ENCODE assay signal across 8 cellular contexts in the genomic region with DNA sequence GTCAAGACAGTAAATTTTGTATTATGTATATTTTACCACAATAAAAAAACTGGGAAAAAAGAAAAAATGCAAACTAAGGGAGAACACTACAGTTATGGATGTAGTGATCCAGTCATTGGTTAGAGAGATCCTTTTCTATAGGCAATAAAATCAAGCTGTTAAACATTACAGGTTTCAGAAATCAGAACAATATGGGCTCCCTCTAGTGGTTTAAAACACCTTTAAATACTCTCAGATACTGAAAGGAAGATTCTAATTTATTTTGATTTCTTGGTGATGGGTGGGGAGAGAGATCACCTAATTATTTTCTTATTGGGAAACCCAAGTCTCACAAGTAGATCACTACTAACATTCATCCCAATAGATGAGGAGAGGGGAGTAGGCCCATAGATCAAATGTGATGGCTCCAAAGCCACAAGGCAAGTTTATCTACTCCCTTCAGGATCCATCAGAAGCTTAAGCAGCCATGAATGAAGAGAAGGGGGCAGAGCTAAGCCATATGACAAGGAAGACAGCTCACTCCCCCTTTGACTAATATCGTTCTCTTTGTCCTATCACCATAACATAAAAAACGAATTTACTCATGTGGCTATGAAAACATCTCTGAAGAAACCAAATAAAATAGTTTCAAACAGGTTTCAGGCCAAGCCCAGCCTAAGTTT.
DNase-seq lines count a peak whose midpoint lies in the region; ATAC-seq and TF ChIP-seq lines count a peak whose summit lies in the region.

No MANE protein-coding gene starts in this region.

- H3F3A ChIP-seq in GM23338 (replicated peaks; ENCODE audit: low read depth): no peaks in the 10 kb centered on the region

- peak; percentile 68 for ATAC-seq in GM23338
- peak; percentile 23 for ATAC-seq in esophagus mucosa
- ATAC-seq in activated naive CD4-positive, alpha-beta T cell treated with anti-CD3 and anti-CD28 coated beads, Interleukin-2, amount 50 U/mL, for 72 hours: no peak
- no peak for ATAC-seq in HG03139 (IDR thresholded peaks at IDR 0.05; ENCODE audit: unreplicated experiment)

- no peak overlapping the region for H3K4me2 ChIP-seq in GM23338

- H3K27me3 ChIP-seq in GM23338 (ENCODE audit: insufficient read depth): no peaks in the 10 kb centered on the region

- H3K36me3 Mint-ChIP-seq in GM23338 (ENCODE audit: low read depth): no peaks in the 10 kb centered on the region
- peaks cover 0 to 5% of the 10 kb centered on the region in 2 donors for H3K36me3 Mint-ChIP-seq in activated naive CD4-positive, alpha-beta T cell treated with anti-CD3 and anti-CD28 coated beads, Interleukin-2, amount 50 U/mL, for 72 hours

- no peaks in the 10 kb centered on the region for H3K9me2 ChIP-seq in GM23338 (ENCODE audit: insufficient read depth)

- H3K9me3 Mint-ChIP-seq in GM23338: no peaks in the 10 kb centered on the region
- H3K9me3 Mint-ChIP-seq in activated naive CD4-positive, alpha-beta T cell treated with anti-CD3 and anti-CD28 coated beads, Interleukin-2, amount 50 U/mL, for 72 hours: no peaks in the 10 kb centered on the region

- H3K4me3 ChIP-seq in AG10803 (ENCODE audit: low read length) (no peak overlapping the region), GM23338 (no peak overlapping the region), retinal pigment epithelial cell (ENCODE audit: low read length) (no peak overlapping the region)

- peaks cover 5% of the 10 kb centered on the region for H3K27me3 Mint-ChIP-seq in GM23338 (ENCODE audit: insufficient read depth, low read depth, poor library complexity)

- no peaks in the 10 kb centered on the region for H3K4me1 ChIP-seq in GM23338 (ENCODE audit: insufficient read depth)

- H2AFZ ChIP-seq in GM23338: no peak overlapping the region

- H4K20me1 ChIP-seq in GM23338 (replicated peaks; ENCODE audit: insufficient read depth): no peaks in the 10 kb centered on the region; the same call in 1 of the 2 replicates

- peaks cover 12% of the 10 kb centered on the region for H3K4me1 Mint-ChIP-seq in GM23338

- peak; percentile 29 for DNase-seq in AG10803 (ENCODE audit: low read depth)
- peak; percentile 75 for DNase-seq in GM23338 (ENCODE audit: low spot score)
- DNase-seq in RPMI7951 (ENCODE audit: low read depth): peak; percentile 35
- no peak for DNase-seq in retinal pigment epithelial cell (ENCODE audit: low read depth)
- no peak for DNase-seq in activated naive CD4-positive, alpha-beta T cell treated with anti-CD3 and anti-CD28 coated beads, Interleukin-2, amount 50 U/mL, for 72 hours (ENCODE audit: low spot score in 2 of 2)
- no peak for DNase-seq in KG1 (lab: John Stamatoyannopoulos, UW)

- no peak overlapping the region for H3K27ac ChIP-seq in GM23338 (ENCODE audit: low read depth)

- no peaks in the 10 kb centered on the region for H3K36me3 ChIP-seq in GM23338 (ENCODE audit: insufficient read depth)

- H3K79me2 ChIP-seq in GM23338 (replicated peaks; ENCODE audit: insufficient read depth): no peaks in the 10 kb centered on the region

- peak; percentile 54 for TF ChIP-seq CTCF in AG10803 (conservative IDR thresholded peaks at IDR 0.05; ENCODE audit: low read length)
- TF ChIP-seq CTCF in GM23338 (conservative IDR thresholded peaks at IDR 0.05; ENCODE audit: low read depth in 2 of 2): peak in 1 of 2 experiments; percentile 78
- TF ChIP-seq CTCF in retinal pigment epithelial cell (conservative IDR thresholded peaks at IDR 0.05; ENCODE audit: low read depth, low read length): peak; percentile 44

- no peak overlapping the region for H3K27ac Mint-ChIP-seq in GM23338
- H3K27ac Mint-ChIP-seq in activated naive CD4-positive, alpha-beta T cell treated with anti-CD3 and anti-CD28 coated beads, Interleukin-2, amount 50 U/mL, for 72 hours: no peak overlapping the region

- no peak overlapping the region for H3K4me3 Mint-ChIP-seq in GM23338

TF ChIP-seq in GM23338, 12 proteins besides CTCF, POLR2A, EP300 and RAD21:
- TF ChIP-seq STAT1 (IDR thresholded peaks at IDR 0.05; ENCODE audit: unreplicated experiment): no peak

Comparison
In these comparisons a context has a peak if more than half of its experiments do, and no peak if none do; other contexts are left out.
1. DNase-seq: peak in AG10803 (single experiment), GM23338 (single experiment) and RPMI7951 (single experiment); none in retinal pigment epithelial cell (single experiment), activated naive CD4-positive, alpha-beta T cell treated with anti-CD3 and anti-CD28 coated beads, Interleukin-2, amount 50 U/mL, for 72 hours (0 of 2) and KG1 (single experiment).
2. ATAC-seq: peak in GM23338 (single experiment) and esophagus mucosa (single experiment); none in activated naive CD4-positive, alpha-beta T cell treated with anti-CD3 and anti-CD28 coated beads, Interleukin-2, amount 50 U/mL, for 72 hours (0 of 2) and HG03139 (single experiment).